8 cellular contexts compared by ENCODE assay signal in genomic region chr2:96800762-96801463, GRCh38. TPM values are rescaled to one million over a fixed set of nuclear protein-coding genes. Genes with fewer than 3 reads are reported as not detected.
A peak's percentile ranks its signal among the peaks of the same experiment; 100 is the strongest.
DNase-seq lines count a peak whose midpoint lies in the region; ATAC-seq and TF ChIP-seq lines count a peak whose summit lies in the region.

No MANE protein-coding gene starts in this region.

- peak overlapping the region; percentile 45 for H4K8ac ChIP-seq in neuronal stem cell (ENCODE audit: low read depth, low read length)

- H3K79me2 ChIP-seq in OCI-LY7 (ENCODE audit: insufficient read depth, low read depth, low read length) (no peaks in the 10 kb centered on the region), fibroblast of lung (ENCODE audit: control insufficient read depth, insufficient read depth, low read length) (no peaks in the 10 kb centered on the region)

- no peak overlapping the region for H4K91ac ChIP-seq in neuronal stem cell (ENCODE audit: low read depth, low read length, poor library complexity)

- ATAC-seq in GM18511 (IDR thresholded peaks at IDR 0.05; ENCODE audit: unreplicated experiment): peak; percentile 93
- peak; percentile 51 for ATAC-seq in HG03108 (IDR thresholded peaks at IDR 0.05; ENCODE audit: unreplicated experiment)

- CTCF ChIA-PET in OCI-LY7 (lab: Charles Lee; ENCODE audit: unreplicated experiment): interaction anchor here (0.6 to 1.3 kb wide), 2 partner anchors 37 to 278 kb away, joined by 5 to 7 read pairs; no protein-coding TSS in a partner anchor

- DNase-seq in AG09309 (ENCODE audit: low read depth) (no peak), OCI-LY7 (ENCODE audit: low spot score) (peak; percentile 80), fibroblast of lung (ENCODE audit: low read depth in 2 of 2) (peak; percentile 44 to 52), neuronal stem cell (ENCODE audit: low spot score) (peak; percentile 43), testis (peak; percentile 75)
- peak; percentile 86 to 88 for DNase-seq in activated T-cell treated with anti-CD3 and anti-CD28 coated beads, Interleukin-2, amount 50 U/mL, for 48 hours

- H3K9me2 ChIP-seq in OCI-LY7 (ENCODE audit: insufficient read depth, low read length): no peaks in the 10 kb centered on the region

- peak overlapping the region; percentile 40; the same call in 1 of the 2 replicates for H2AFZ ChIP-seq in OCI-LY7 (ENCODE audit: low read length)
- peak overlapping the region; percentile 39 for H2AFZ ChIP-seq in fibroblast of lung (ENCODE audit: low read length)
- H2AFZ ChIP-seq in neuronal stem cell (ENCODE audit: low read length): no peak overlapping the region

- TF ChIP-seq CTCF in AG09309 (IDR thresholded peaks at IDR 0.05; ENCODE audit: control insufficient read depth, insufficient read depth, low read depth, low read length, missing control alignments) (peak; percentile 86), OCI-LY7 (conservative IDR thresholded peaks at IDR 0.05; ENCODE audit: low read length) (peak; percentile 89), fibroblast of lung (conservative IDR thresholded peaks at IDR 0.05 in 1 of 2, IDR thresholded peaks at IDR 0.05 in 1 of 2; ENCODE audit: low read depth in 1 of 2, low read length in 2 of 2) (peak; percentile 73 to 80), testis (IDR thresholded peaks at IDR 0.05) (peak; percentile 31 to 66 (median 55))

- TF ChIP-seq POLR2A in testis (IDR thresholded peaks at IDR 0.05): no peak

- H3K27ac ChIP-seq in OCI-LY7 (ENCODE audit: low read depth, low read length, poor library complexity, severe bottlenecking) (no peak overlapping the region), fibroblast of lung (ENCODE audit: insufficient read depth, low read length) (no peak overlapping the region), neuronal stem cell (replicated peaks; ENCODE audit: low read length) (peak overlapping the region; percentile 26), testis (no peak overlapping the region)

- peak overlapping the region; percentile 67 for H3K18ac ChIP-seq in neuronal stem cell (ENCODE audit: low read length)

- no peak overlapping the region for H3K14ac ChIP-seq in neuronal stem cell (ENCODE audit: low read length)

- peaks cover 8% of the 10 kb centered on the region for H3K79me1 ChIP-seq in neuronal stem cell (ENCODE audit: low read depth, low read length)

- WGBS in neuronal stem cell (ENCODE audit: extremely low coverage in 2 of 2, insufficient read length in 2 of 2, insufficient replicate concordance in 1 of 2), 2 donors: no CpG with 5 or more reads among the region's 17 CpGs
- WGBS in testis, 2 donors: 62 to 68% methylated on average over 16 to 17 of the region's 17 CpGs

- no peak overlapping the region for H3K9ac ChIP-seq in fibroblast of lung (ENCODE audit: insufficient read depth, low read length)
- H3K9ac ChIP-seq in neuronal stem cell (ENCODE audit: low read depth, low read length, poor library complexity): peak overlapping the region; percentile 12

- peak overlapping the region; percentile 75 for H2AK5ac ChIP-seq in neuronal stem cell (ENCODE audit: low read depth, low read length)

- H3K27me3 ChIP-seq in fibroblast of lung (ENCODE audit: control insufficient read depth, insufficient read depth, low read length) (no peaks in the 10 kb centered on the region), neuronal stem cell (ENCODE audit: control insufficient read depth in 3 of 3, insufficient read depth in 3 of 3, low read depth in 1 of 3, low read length in 3 of 3) (no peaks in the 10 kb centered on the region), testis (no peaks in the 10 kb centered on the region)

- POLR2A ChIA-PET in OCI-LY7 (lab: Charles Lee): no interaction called here

- H3K4me3 ChIP-seq in AG09309 (ENCODE audit: control insufficient read depth, low read depth, low read length): no peak overlapping the region
- no peak overlapping the region for H3K4me3 ChIP-seq in OCI-LY7 (ENCODE audit: low read depth, low read length, poor library complexity, severe bottlenecking)
- no peak overlapping the region for H3K4me3 ChIP-seq in fibroblast of lung (replicated peaks in 1 of 4; ENCODE audit: control extremely low read depth in 1 of 4, insufficient read depth in 1 of 4, low read depth in 3 of 4, low read length in 4 of 4)
- H3K4me3 ChIP-seq in neuronal stem cell (ENCODE audit: low read length in 2 of 2): no peak overlapping the region
- H3K4me3 ChIP-seq in testis: no peak overlapping the region

- H4K20me1 ChIP-seq in OCI-LY7 (ENCODE audit: insufficient read depth, low read length): no peaks in the 10 kb centered on the region
- H4K20me1 ChIP-seq in fibroblast of lung (ENCODE audit: control insufficient read depth, extremely low read depth, insufficient read depth, low read length): no peaks in the 10 kb centered on the region

- H3K4me1 ChIP-seq in OCI-LY7 (ENCODE audit: insufficient read depth, low read length, poor library complexity, severe bottlenecking) (peaks cover 16% of the 10 kb centered on the region), fibroblast of lung (ENCODE audit: control insufficient read depth, extremely low read depth, insufficient read depth, low read length) (no peaks in the 10 kb centered on the region), neuronal stem cell (ENCODE audit: control insufficient read depth in 2 of 2, insufficient read depth in 1 of 2, low read depth in 1 of 2, low read length in 2 of 2) (no peaks in the 10 kb centered on the region), testis (no peaks in the 10 kb centered on the region)

- no peaks in the 10 kb centered on the region for H3K9me3 ChIP-seq in OCI-LY7 (ENCODE audit: low read length)
- H3K9me3 ChIP-seq in fibroblast of lung (ENCODE audit: control insufficient read depth, insufficient read depth, low read depth, low read length): no peaks in the 10 kb centered on the region
- H3K9me3 ChIP-seq in neuronal stem cell (replicated peaks in 1 of 2; ENCODE audit: control insufficient read depth in 2 of 2, insufficient read depth in 1 of 2, low read depth in 1 of 2, low read length in 2 of 2): peaks cover 0 to 6% of the 10 kb centered on the region in 2 donors
- no peaks in the 10 kb centered on the region for H3K9me3 ChIP-seq in testis

- H3K36me3 ChIP-seq in OCI-LY7 (ENCODE audit: insufficient read depth, low read length) (peaks cover 10% of the 10 kb centered on the region; the same call in 1 of the 2 replicates), fibroblast of lung (ENCODE audit: control insufficient read depth, insufficient read depth, low read length) (peaks cover 2% of the 10 kb centered on the region), neuronal stem cell (replicated peaks in 1 of 2; ENCODE audit: control insufficient read depth in 2 of 2, insufficient read depth in 2 of 2, low read length in 2 of 2) (peaks cover 9 to 26% of the 10 kb centered on the region in 2 donors), testis (ENCODE audit: low read depth, missing control alignments) (no peaks in the 10 kb centered on the region)

- intact Hi-C loops in OCI-LY7 (cut with micrococcal nuclease; ENCODE audit: unreplicated experiment) (loop anchor here (1.0 to 5.0 kb wide), 2 partner anchors 38 to 199 kb away; no protein-coding TSS in a partner anchor), testis (cut with DNase I; ENCODE audit: low total_unique reads) (no loop called here)

- no peak overlapping the region for H2BK12ac ChIP-seq in neuronal stem cell (ENCODE audit: low read length)

- no peak overlapping the region for H3K4ac ChIP-seq in neuronal stem cell (ENCODE audit: low read length)

- peak overlapping the region; percentile 18; the same call in 1 of the 2 replicates for H3K4me2 ChIP-seq in OCI-LY7 (ENCODE audit: low read length)
- no peak overlapping the region for H3K4me2 ChIP-seq in fibroblast of lung (ENCODE audit: extremely low read depth, insufficient read depth, low read length)
- no peak overlapping the region for H3K4me2 ChIP-seq in neuronal stem cell (ENCODE audit: insufficient read depth, low read length, poor library complexity, severe bottlenecking)

- no peak overlapping the region for H2BK120ac ChIP-seq in neuronal stem cell (ENCODE audit: low read depth, low read length)

- H2BK5ac ChIP-seq in neuronal stem cell (ENCODE audit: low read length): no peak overlapping the region

- no TSS peak for BruUV-seq in OCI-LY7 (replicated peaks; lab: Mats Ljungman, UMichigan)

- H3K23ac ChIP-seq in neuronal stem cell (ENCODE audit: low read depth, low read length, poor library complexity): peak overlapping the region; percentile 85

- no peak overlapping the region for H2BK15ac ChIP-seq in neuronal stem cell (ENCODE audit: low read length)

RNA-seq across cellular contexts. Expression of gene CNNM3, which starts 15.2 kb away (rescaled TPM):
- total RNA-seq in OCI-LY7 (2014; rRNA removed; shearing (Covaris generic)): 9.1 and 13.5 TPM in 2 replicates
- total RNA-seq in OCI-LY7 (2022): 18.2 and 18.6 TPM in 2 replicates
- 9.9 and 13.1 TPM in 2 replicates for total RNA-seq in fibroblast of lung
- polyA plus RNA-seq in fibroblast of lung: 4.3 and 5.5 TPM in 2 replicates
- 5.5 and 7.3 TPM in 2 replicates for polyA plus RNA-seq in fibroblast of lung (2012)
- polyA minus RNA-seq in fibroblast of lung (ENCODE audit: low replicate concordance): 23.9 and 24.4 TPM in 2 replicates
- polyA plus RNA-seq in neuronal stem cell (2013, experiment 1 of 2): 13.3 TPM
- polyA plus RNA-seq in neuronal stem cell (2013, experiment 2 of 2): 13.5 TPM
- total RNA-seq in testis: 10 to 100 TPM; 32.2 to 33.6 TPM
- 33.5 TPM for polyA plus RNA-seq in testis (ENCODE audit: insufficient read depth, low read depth, low replicate concordance)

RNA-seq across cellular contexts. Expression of gene CNNM4, which starts 40.2 kb away (rescaled TPM):
- 5.1 and 5.4 TPM in 2 replicates for total RNA-seq in OCI-LY7 (2014; rRNA removed; shearing (Covaris generic))
- total RNA-seq in OCI-LY7 (2022) (5.9 and 6.4 TPM in 2 replicates), fibroblast of lung (2.1 and 3.3 TPM in 2 replicates), testis (10 to 100 TPM; 18.0 to 18.4 TPM)
- polyA plus RNA-seq in fibroblast of lung (3.5 and 3.7 TPM in 2 replicates), testis (ENCODE audit: insufficient read depth, low read depth, low replicate concordance) (21.8 TPM)
- polyA plus RNA-seq in fibroblast of lung (2012): 2.7 and 2.8 TPM in 2 replicates
- polyA minus RNA-seq in fibroblast of lung (ENCODE audit: low replicate concordance): 9.2 and 11.7 TPM in 2 replicates
- polyA plus RNA-seq in neuronal stem cell (2013, experiment 1 of 2): 20.5 TPM
- 22.0 TPM for polyA plus RNA-seq in neuronal stem cell (2013, experiment 2 of 2)

RNA-seq across cellular contexts. Expression of gene ANKRD23, which starts 42.9 kb away (rescaled TPM):
- total RNA-seq in OCI-LY7 (2014; rRNA removed; shearing (Covaris generic)): 6.4 and 6.5 TPM in 2 replicates
- total RNA-seq in OCI-LY7 (2022): 6.7 and 6.9 TPM in 2 replicates
- 1.0 and 1.3 TPM in 2 replicates for total RNA-seq in fibroblast of lung
- 0.41 and 0.70 TPM in 2 replicates for polyA plus RNA-seq in fibroblast of lung
- 0.58 and 0.73 TPM in 2 replicates for polyA plus RNA-seq in fibroblast of lung (2012)
- 0.30 and 2.1 TPM in 2 replicates for polyA minus RNA-seq in fibroblast of lung (ENCODE audit: low replicate concordance)
- polyA plus RNA-seq in neuronal stem cell (2013, experiment 1 of 2): 2.3 TPM
- 1.9 TPM for polyA plus RNA-seq in neuronal stem cell (2013, experiment 2 of 2)
- 1 to 10 TPM; 5.3 to 6.8 TPM for total RNA-seq in testis
- polyA plus RNA-seq in testis (ENCODE audit: insufficient read depth, low read depth, low replicate concordance): 7.5 TPM

RNA-seq across cellular contexts. Expression of gene ANKRD39, which starts 56.9 kb away (rescaled TPM):
- total RNA-seq in OCI-LY7 (2014; rRNA removed; shearing (Covaris generic)): 16.0 and 24.1 TPM in 2 replicates
- total RNA-seq in OCI-LY7 (2022) (20.7 and 22.2 TPM in 2 replicates), fibroblast of lung (4.6 and 5.3 TPM in 2 replicates), testis (10 to 100 TPM; 13.9 to 16.4 TPM)
- polyA plus RNA-seq in fibroblast of lung (5.8 and 7.1 TPM in 2 replicates), testis (ENCODE audit: insufficient read depth, low read depth, low replicate concordance) (8.9 TPM)
- 10.8 and 17.6 TPM in 2 replicates for polyA plus RNA-seq in fibroblast of lung (2012)
- polyA minus RNA-seq in fibroblast of lung (ENCODE audit: low replicate concordance): 6.5 and 14.2 TPM in 2 replicates
- polyA plus RNA-seq in neuronal stem cell (2013, experiment 1 of 2): 10.5 TPM
- polyA plus RNA-seq in neuronal stem cell (2013, experiment 2 of 2): 9.7 TPM
